ENCODE assay signal across 8 cellular contexts in genomic region chr12:46372131-46372851, GRCh38. TPM values are rescaled to one million over a fixed set of nuclear protein-coding genes. Genes with fewer than 3 reads are reported as not detected.
DNase-seq lines count a peak whose midpoint lies in the region; ATAC-seq, FAIRE-seq and TF ChIP-seq lines count a peak whose summit lies in the region.

SLC38A2 (minus strand) TSS chr12:46372773; CDS start chr12:46371293, 1,480 bp downstream.

- no peaks in the 10 kb centered on the region for H3K9me3 ChIP-seq in CD4-positive, alpha-beta memory T cell (ENCODE audit: control insufficient read depth in 1 of 2, low read length in 2 of 2)
- H3K9me3 ChIP-seq in H1 (ENCODE audit: insufficient read depth in 2 of 2, low read depth in 1 of 2, low read length in 1 of 2) = no peaks in the 10 kb centered on the region

- H3K4me3 Mint-ChIP-seq in CD4-positive, alpha-beta memory T cell = peak within 1 kb of the TSS; percentile 94 to 99 (median 96)
- H3K4me3 Mint-ChIP-seq in activated CD8-positive, alpha-beta memory T cell treated with anti-CD3 and anti-CD28 coated beads, Interleukin-2, amount 10 ng/mL, durations not matched to agents 7 days and 5 days = peak within 1 kb of the TSS; percentile 96

- peaks cover 0 to 7% (median 0%) of the 10 kb centered on the region in 8 donors for H3K9me3 Mint-ChIP-seq in CD4-positive, alpha-beta memory T cell
- H3K9me3 Mint-ChIP-seq in activated CD8-positive, alpha-beta memory T cell treated with anti-CD3 and anti-CD28 coated beads, Interleukin-2, amount 10 ng/mL, durations not matched to agents 7 days and 5 days (ENCODE audit: low read depth) = no peaks in the 10 kb centered on the region

- H2BK5ac ChIP-seq in H1 (ENCODE audit: low read depth, low read length) = peak within 1 kb of the TSS; percentile 90
- H2BK5ac ChIP-seq in mesendoderm (ENCODE audit: low read length) = peak within 1 kb of the TSS; percentile 94

- peak within 1 kb of the TSS; percentile 94 for H3K18ac ChIP-seq in H1 (ENCODE audit: extremely low read depth, low read length)
- H3K18ac ChIP-seq in mesendoderm (ENCODE audit: low read length) = peak within 1 kb of the TSS; percentile 97

- H3K9ac ChIP-seq in H1 (replicated peaks in 1 of 4; ENCODE audit: extremely low read depth in 1 of 4, low read depth in 3 of 4, low read length in 3 of 4) (peak within 1 kb of the TSS; percentile 93 to 99 (median 98)), mesendoderm (ENCODE audit: low read length) (peak within 1 kb of the TSS; percentile 100)

- peak; percentile 98 to 99 for TF ChIP-seq POLR2A in H1 (IDR thresholded peaks at IDR 0.05; ENCODE audit: control extremely low read depth in 1 of 2, low read depth in 2 of 2, low read length in 2 of 2)

- H4K5ac ChIP-seq in H1 (ENCODE audit: insufficient read length, low read depth, low read length) = peak within 1 kb of the TSS; percentile 89
- peak within 1 kb of the TSS; percentile 77 for H4K5ac ChIP-seq in mesendoderm (ENCODE audit: low read length)

- intact Hi-C loops in CD4-positive, alpha-beta memory T cell (cut with micrococcal nuclease) = loop anchor here (1.0 to 10.0 kb wide), 9 partner anchors 11 to 1155 kb away; partner anchors contain the start of genes ANO6 and SCAF11

- H3K4me1 Mint-ChIP-seq in CD4-positive, alpha-beta memory T cell = peaks cover 42 to 71% (median 47%) of the 10 kb centered on the region in 4 donors
- peaks cover 50% of the 10 kb centered on the region for H3K4me1 Mint-ChIP-seq in activated CD8-positive, alpha-beta memory T cell treated with anti-CD3 and anti-CD28 coated beads, Interleukin-2, amount 10 ng/mL, durations not matched to agents 7 days and 5 days

- peak within 1 kb of the TSS; percentile 73; the same call in 1 of the 2 replicates for H2AFZ ChIP-seq in H1 (ENCODE audit: low read length)

- peak within 1 kb of the TSS; percentile 88 to 92 for H3K4me2 ChIP-seq in H1 (ENCODE audit: insufficient read depth in 1 of 2, low read depth in 2 of 2, low read length in 2 of 2)
- H3K4me2 ChIP-seq in mesendoderm (ENCODE audit: low read length) = peak within 1 kb of the TSS; percentile 88

- H3K23ac ChIP-seq in H1 (ENCODE audit: insufficient read length) (no peak within 1 kb of the TSS), mesendoderm (ENCODE audit: low read length) (peak within 1 kb of the TSS; percentile 97)

- H3K27me3 Mint-ChIP-seq in CD4-positive, alpha-beta memory T cell = peaks cover 0 to 6% of the 10 kb centered on the region in 2 donors
- peaks cover 2% of the 10 kb centered on the region for H3K27me3 Mint-ChIP-seq in activated CD8-positive, alpha-beta memory T cell treated with anti-CD3 and anti-CD28 coated beads, Interleukin-2, amount 10 ng/mL, durations not matched to agents 7 days and 5 days

- H3K14ac ChIP-seq in H1 (ENCODE audit: insufficient read length) = peak within 1 kb of the TSS; percentile 20

- peak within 1 kb of the TSS; percentile 69 for H2AK5ac ChIP-seq in H1 (ENCODE audit: low read depth, low read length)
- H2AK5ac ChIP-seq in mesendoderm (ENCODE audit: low read length) = no peak within 1 kb of the TSS

- peaks cover 13% of the 10 kb centered on the region; the same call in 1 of the 2 replicates for H3K23me2 ChIP-seq in H1 (ENCODE audit: low read depth, low read length)

- peaks cover 31 to 34% of the 10 kb centered on the region in 2 experiments for H4K20me1 ChIP-seq in H1 (replicated peaks in 1 of 2; ENCODE audit: control insufficient read depth in 1 of 2, insufficient read depth in 2 of 2, low read length in 2 of 2)

- H3K27me3 ChIP-seq in CD4-positive, alpha-beta memory T cell (ENCODE audit: insufficient read depth, low read length) = no peaks in the 10 kb centered on the region
- no peaks in the 10 kb centered on the region for H3K27me3 ChIP-seq in H1 (replicated peaks in 1 of 4; ENCODE audit: control insufficient read depth in 3 of 4, extremely low read depth in 1 of 4, insufficient read depth in 3 of 4, low read length in 3 of 4)
- no peaks in the 10 kb centered on the region for H3K27me3 ChIP-seq in mesendoderm (ENCODE audit: insufficient read depth, low read length, poor library complexity)

- H3K27ac Mint-ChIP-seq in CD4-positive, alpha-beta memory T cell = peak within 1 kb of the TSS; percentile 93 to 99 (median 99)
- H3K27ac Mint-ChIP-seq in activated CD8-positive, alpha-beta memory T cell treated with anti-CD3 and anti-CD28 coated beads, Interleukin-2, amount 10 ng/mL, durations not matched to agents 7 days and 5 days = peak within 1 kb of the TSS; percentile 99

- peak within 1 kb of the TSS; percentile 88 for H3K27ac ChIP-seq in CD4-positive, alpha-beta memory T cell (ENCODE audit: low read depth, low read length)
- H3K27ac ChIP-seq in H1 (ENCODE audit: low read depth, low read length) = peak within 1 kb of the TSS; percentile 93
- peak within 1 kb of the TSS; percentile 97 for H3K27ac ChIP-seq in mesendoderm (ENCODE audit: low read depth, low read length)

- peak within 1 kb of the TSS; percentile 88 for H3K4ac ChIP-seq in H1 (replicated peaks; ENCODE audit: insufficient read length, low read depth, low read length)
- H3K4ac ChIP-seq in mesendoderm (ENCODE audit: low read depth, low read length) = peak within 1 kb of the TSS; percentile 87

- CTCF ChIA-PET in CD4-positive, alpha-beta memory T cell (lab: Charles Lee; ENCODE audit: partially characterized antibody) = interaction anchor here (0.8 to 2.7 kb wide), 5 partner anchors 10 to 152 kb away, joined by 3 to 12 read pairs (median 7); no protein-coding TSS in a partner anchor
- CTCF ChIA-PET in activated CD8-positive, alpha-beta memory T cell treated with anti-CD3 and anti-CD28 coated beads, Interleukin-2, amount 10 ng/mL, durations not matched to agents 7 days and 5 days (lab: Charles Lee) = interaction anchor here (0.7 to 2.2 kb wide), 4 partner anchors 8 to 381 kb away, joined by 3 to 6 read pairs (median 4); no protein-coding TSS in a partner anchor
- CTCF ChIA-PET in H1 (lab: Charles Lee; ENCODE audit: partially characterized antibody) = interaction anchor here (0.7 to 2.0 kb wide), 3 partner anchors 289 to 649 kb away, joined by 3 to 8 read pairs (median 4); no protein-coding TSS in a partner anchor

- WGBS in H1 (ENCODE audit: extremely low coverage in 1 of 2, insufficient coverage in 1 of 2, insufficient read length in 1 of 2, insufficient replicate concordance in 2 of 2, low coverage in 1 of 2, low lambda C conversion rate in 2 of 2, missing lambda C conversion rate in 1 of 2), 2 experiments = 0% methylated on average over 43 of the region's 77 CpGs; no CpG with 5 or more reads in 1 of the 2 experiments
- WGBS in mesendoderm (ENCODE audit: extremely low coverage, insufficient coverage, low lambda C conversion rate) = no CpG with 5 or more reads among the region's 77 CpGs

- peaks cover 24 to 51% of the 10 kb centered on the region in 2 donors for H3K36me3 Mint-ChIP-seq in CD4-positive, alpha-beta memory T cell
- H3K36me3 Mint-ChIP-seq in activated CD8-positive, alpha-beta memory T cell treated with anti-CD3 and anti-CD28 coated beads, Interleukin-2, amount 10 ng/mL, durations not matched to agents 7 days and 5 days = peaks cover 44% of the 10 kb centered on the region

- FAIRE-seq in H1 (lab: Jason Lieb, UNC) = no peak

- H2BK120ac ChIP-seq in H1 (replicated peaks; ENCODE audit: low read depth, low read length) = peak within 1 kb of the TSS; percentile 71
- peak within 1 kb of the TSS; percentile 95 for H2BK120ac ChIP-seq in mesendoderm (ENCODE audit: low read depth, low read length)

- peaks cover 31% of the 10 kb centered on the region for H3K36me3 ChIP-seq in CD4-positive, alpha-beta memory T cell (ENCODE audit: insufficient read depth, low read length)
- H3K36me3 ChIP-seq in H1 (ENCODE audit: control insufficient read depth in 2 of 4, insufficient read depth in 4 of 4, low read length in 3 of 4) (peaks cover 23 to 44% (median 39%) of the 10 kb centered on the region in 4 experiments), mesendoderm (ENCODE audit: control insufficient read depth, insufficient read depth, low read length) (peaks cover 11% of the 10 kb centered on the region)

- TF ChIP-seq RAD21 in H1 (IDR thresholded peaks at IDR 0.05 in 1 of 2, conservative IDR thresholded peaks at IDR 0.05 in 1 of 2; ENCODE audit: low read depth in 2 of 2, low read length in 2 of 2) = no peak; a peak in 1 of 4 replicates

- H3K56ac ChIP-seq in H1 (replicated peaks; ENCODE audit: insufficient read length, low read depth, low read length) (peak within 1 kb of the TSS; percentile 85), mesendoderm (ENCODE audit: low read length) (peak within 1 kb of the TSS; percentile 99)

- H3K79me2 ChIP-seq in H1 (ENCODE audit: control insufficient read depth in 1 of 2, insufficient read depth in 2 of 2, low read length in 2 of 2) (peaks cover 29 to 53% of the 10 kb centered on the region in 2 experiments), mesendoderm (ENCODE audit: control insufficient read depth, insufficient read depth, low read length) (peaks cover 50% of the 10 kb centered on the region)

- no peak for TF ChIP-seq CTCF in H1 (IDR thresholded peaks at IDR 0.05; ENCODE audit: control extremely low read depth in 1 of 3, insufficient read depth in 1 of 3, low read depth in 1 of 3, low read length in 3 of 3)

- H2BK20ac ChIP-seq in H1 (ENCODE audit: low read length) = 0 out of 2 replicates have a peak within 1 kb of the TSS, but pooled peaks have one; percentile 38

- H2BK15ac ChIP-seq in H1 (ENCODE audit: low read length) (0 out of 2 replicates have a peak within 1 kb of the TSS, but pooled peaks have one; percentile 22), mesendoderm (replicated peaks; ENCODE audit: low read depth) (no peak within 1 kb of the TSS)

- no peak for TF ChIP-seq EP300 in H1 (IDR thresholded peaks at IDR 0.05; ENCODE audit: borderline replicate concordance in 1 of 2, low read depth in 2 of 2, low read length in 2 of 2)

- H3K4me3 ChIP-seq in CD4-positive, alpha-beta memory T cell (ENCODE audit: low read length in 2 of 2) = peak within 1 kb of the TSS; percentile 76 to 93
- H3K4me3 ChIP-seq in H1 (ENCODE audit: extremely low read depth in 1 of 4, insufficient read depth in 2 of 4, low read depth in 3 of 4, low read length in 4 of 4) (peak within 1 kb of the TSS; percentile 87 to 99 (median 88)), mesendoderm (ENCODE audit: low read length) (peak within 1 kb of the TSS; percentile 98)

- H3K79me1 ChIP-seq in H1 (ENCODE audit: low read depth, low read length) (0 out of 2 replicates have a peak, but pooled peaks cover 2% of the 10 kb centered on the region), mesendoderm (ENCODE audit: low read length) (peaks cover 5% of the 10 kb centered on the region)

- DNase-seq in CD4-positive, alpha-beta memory T cell = peak; percentile 94 to 96 (median 95)
- peak; percentile 91 for DNase-seq in NK-92 treated with Interleukin-12 subunit alpha and Interleukin-12 subunit beta, amount 100 ng/mL, for 24 hours (lab: John Stamatoyannopoulos, UW)
- peak; percentile 97 for DNase-seq in activated CD8-positive, alpha-beta memory T cell treated with anti-CD3 and anti-CD28 coated beads, Interleukin-2, amount 10 ng/mL, durations not matched to agents 7 days and 5 days
- DNase-seq in H1 (ENCODE audit: low read depth in 1 of 2, low spot score in 2 of 2) (no peak), mesendoderm (peak; percentile 95)
- peak; percentile 97 for DNase-seq in stimulated activated CD8-positive, alpha-beta memory T cell treated with anti-CD3 and anti-CD28 coated beads, Interleukin-15, amount 100 ng/mL, for 24 hours (ENCODE audit: low read depth)

- peak within 1 kb of the TSS; percentile 97; the same call in 1 of the 2 replicates for H4K8ac ChIP-seq in H1 (ENCODE audit: extremely low read depth, insufficient read depth, low read length)
- H4K8ac ChIP-seq in mesendoderm (ENCODE audit: low read depth, low read length) = peak within 1 kb of the TSS; percentile 58

- peak within 1 kb of the TSS; percentile 81 for H4K91ac ChIP-seq in H1 (replicated peaks; ENCODE audit: insufficient read length, low read length)

- H2BK12ac ChIP-seq in H1 (ENCODE audit: low read depth, low read length) = peak within 1 kb of the TSS; percentile 98

- ATAC-seq in GM19395 (IDR thresholded peaks at IDR 0.05; ENCODE audit: unreplicated experiment) = peak; percentile 68
- ATAC-seq in HG03565 (IDR thresholded peaks at IDR 0.05; ENCODE audit: unreplicated experiment) = peak; percentile 77
- peak; percentile 82 for ATAC-seq in activated CD8-positive, alpha-beta memory T cell treated with anti-CD3 and anti-CD28 coated beads, Interleukin-2, amount 10 ng/mL, durations not matched to agents 7 days and 5 days

- POLR2A ChIA-PET in CD4-positive, alpha-beta memory T cell (lab: Charles Lee; ENCODE audit: partially characterized antibody) = interaction anchor here (0.6 to 5.7 kb wide), 35 partner anchors 10 to 1334 kb away, joined by 3 to 114 read pairs (median 4); partner anchors contain the start of genes RPAP3, SCAF11 and SLC38A1
- POLR2A ChIA-PET in H1 (lab: Charles Lee; ENCODE audit: partially characterized antibody) = interaction anchor here (0.6 to 12.8 kb wide), 40 partner anchors 9 to 594 kb away, joined by 3 to 263 read pairs (median 4); partner anchors contain the start of gene SLC38A1

- peaks cover 57% of the 10 kb centered on the region for H3K4me1 ChIP-seq in CD4-positive, alpha-beta memory T cell (ENCODE audit: insufficient read depth, low read length)
- peaks cover 7 to 15% (median 8%) of the 10 kb centered on the region in 4 experiments; a peak in 6 of 7 replicates for H3K4me1 ChIP-seq in H1 (replicated peaks in 1 of 4; ENCODE audit: control insufficient read depth in 3 of 4, insufficient read depth in 4 of 4, low read length in 3 of 4)
- peaks cover 5% of the 10 kb centered on the region for H3K4me1 ChIP-seq in mesendoderm (ENCODE audit: control insufficient read depth, low read depth, low read length)

RNA-seq across cellular contexts. Expression of gene SLC38A2, which starts in this region (rescaled TPM):
- total RNA-seq in CD4-positive, alpha-beta memory T cell = 100 to 1,000 TPM; 200 to 208 TPM
- 10 to 100 TPM; 46.8 to 73.6 TPM for polyA plus RNA-seq in CD4-positive, alpha-beta memory T cell
- total RNA-seq in activated CD8-positive, alpha-beta memory T cell treated with anti-CD3 and anti-CD28 coated beads, Interleukin-2, amount 10 ng/mL, durations not matched to agents 7 days and 5 days = 100 to 1,000 TPM; 168 to 258 TPM
- total RNA-seq in H1 (2021; fragmentation: NEBNext Ultra II Directional; extraction: Animal tissue kit (Norgen Biotek cat#: 25700)) = 620 and 684 TPM in 2 replicates
- 163 and 245 TPM in 2 replicates for polyA plus RNA-seq in H1 (2011; rRNA removed)
- 172 TPM for polyA plus RNA-seq in H1 (2011; cell fraction: cytosol; rRNA removed)
- 187 TPM for polyA plus RNA-seq in H1 (2011; cell fraction: nucleus; rRNA removed)
- 133 to 299 TPM (median 236 TPM) in 4 replicates for polyA plus RNA-seq in H1 (2012, experiment 1 of 2)
- polyA plus RNA-seq in H1 (2012, experiment 2 of 2) = 17.4 TPM
- polyA plus RNA-seq in H1 (2013, experiment 1 of 2) = 830 TPM
- 877 TPM for polyA plus RNA-seq in H1 (2013, experiment 2 of 2)
- polyA minus RNA-seq in H1 (2011; rRNA and poly(A)+ RNA removed) = 313 and 345 TPM in 2 replicates
- polyA minus RNA-seq in H1 (2011; cell fraction: cytosol; rRNA and poly(A)+ RNA removed) = 195 TPM
- 474 TPM for polyA minus RNA-seq in H1 (2011; cell fraction: nucleus; rRNA and poly(A)+ RNA removed)
- polyA plus RNA-seq in mesendoderm (2013, experiment 1 of 2) = 295 TPM
- 286 TPM for polyA plus RNA-seq in mesendoderm (2013, experiment 2 of 2)

Comparison
In these comparisons a context has a peak if more than half of its experiments do, and no peak if none do; other contexts are left out.
1. DNase-seq: peak in CD4-positive, alpha-beta memory T cell (5 of 5), NK-92 treated with Interleukin-12 subunit alpha and Interleukin-12 subunit beta, amount 100 ng/mL, for 24 hours (single experiment), activated CD8-positive, alpha-beta memory T cell treated with anti-CD3 and anti-CD28 coated beads, Interleukin-2, amount 10 ng/mL, durations not matched to agents 7 days and 5 days (single experiment), mesendoderm (single experiment) and stimulated activated CD8-positive, alpha-beta memory T cell treated with anti-CD3 and anti-CD28 coated beads, Interleukin-15, amount 100 ng/mL, for 24 hours (single experiment); none in H1 (0 of 2).
2. Peak in every context shown above with its lines, with median percentiles within 50 percentile points of each other: H3K27ac ChIP-seq, H3K4me3 ChIP-seq and ATAC-seq.